ENCODE assay signal across 2 cellular contexts in genomic region chr11:74936976-74937375, GRCh38.
TF ChIP-seq lines count a peak whose summit lies in the region.

No MANE protein-coding gene starts in this region.

TF ChIP-seq in IMR-90, 13 proteins besides CTCF, POLR2A, EP300 and RAD21:
- TF ChIP-seq, protein P1, sequence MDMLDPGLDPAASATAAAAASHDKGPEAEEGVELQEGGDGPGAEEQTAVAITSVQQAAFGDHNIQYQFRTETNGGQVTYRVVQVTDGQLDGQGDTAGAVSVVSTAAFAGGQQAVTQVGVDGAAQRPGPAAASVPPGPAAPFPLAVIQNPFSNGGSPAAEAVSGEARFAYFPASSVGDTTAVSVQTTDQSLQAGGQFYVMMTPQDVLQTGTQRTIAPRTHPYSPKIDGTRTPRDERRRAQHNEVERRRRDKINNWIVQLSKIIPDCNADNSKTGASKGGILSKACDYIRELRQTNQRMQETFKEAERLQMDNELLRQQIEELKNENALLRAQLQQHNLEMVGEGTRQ (IDR thresholded peaks at IDR 0.05; ENCODE audit: low read depth, low read length), result no peak
- TF ChIP-seq MAZ (IDR thresholded peaks at IDR 0.05; ENCODE audit: borderline replicate concordance, low read depth, low read length), result no peak

TF ChIP-seq in K562, 482 proteins besides CTCF, POLR2A, EP300 and RAD21:
- TF ChIP-seq, protein P2, sequence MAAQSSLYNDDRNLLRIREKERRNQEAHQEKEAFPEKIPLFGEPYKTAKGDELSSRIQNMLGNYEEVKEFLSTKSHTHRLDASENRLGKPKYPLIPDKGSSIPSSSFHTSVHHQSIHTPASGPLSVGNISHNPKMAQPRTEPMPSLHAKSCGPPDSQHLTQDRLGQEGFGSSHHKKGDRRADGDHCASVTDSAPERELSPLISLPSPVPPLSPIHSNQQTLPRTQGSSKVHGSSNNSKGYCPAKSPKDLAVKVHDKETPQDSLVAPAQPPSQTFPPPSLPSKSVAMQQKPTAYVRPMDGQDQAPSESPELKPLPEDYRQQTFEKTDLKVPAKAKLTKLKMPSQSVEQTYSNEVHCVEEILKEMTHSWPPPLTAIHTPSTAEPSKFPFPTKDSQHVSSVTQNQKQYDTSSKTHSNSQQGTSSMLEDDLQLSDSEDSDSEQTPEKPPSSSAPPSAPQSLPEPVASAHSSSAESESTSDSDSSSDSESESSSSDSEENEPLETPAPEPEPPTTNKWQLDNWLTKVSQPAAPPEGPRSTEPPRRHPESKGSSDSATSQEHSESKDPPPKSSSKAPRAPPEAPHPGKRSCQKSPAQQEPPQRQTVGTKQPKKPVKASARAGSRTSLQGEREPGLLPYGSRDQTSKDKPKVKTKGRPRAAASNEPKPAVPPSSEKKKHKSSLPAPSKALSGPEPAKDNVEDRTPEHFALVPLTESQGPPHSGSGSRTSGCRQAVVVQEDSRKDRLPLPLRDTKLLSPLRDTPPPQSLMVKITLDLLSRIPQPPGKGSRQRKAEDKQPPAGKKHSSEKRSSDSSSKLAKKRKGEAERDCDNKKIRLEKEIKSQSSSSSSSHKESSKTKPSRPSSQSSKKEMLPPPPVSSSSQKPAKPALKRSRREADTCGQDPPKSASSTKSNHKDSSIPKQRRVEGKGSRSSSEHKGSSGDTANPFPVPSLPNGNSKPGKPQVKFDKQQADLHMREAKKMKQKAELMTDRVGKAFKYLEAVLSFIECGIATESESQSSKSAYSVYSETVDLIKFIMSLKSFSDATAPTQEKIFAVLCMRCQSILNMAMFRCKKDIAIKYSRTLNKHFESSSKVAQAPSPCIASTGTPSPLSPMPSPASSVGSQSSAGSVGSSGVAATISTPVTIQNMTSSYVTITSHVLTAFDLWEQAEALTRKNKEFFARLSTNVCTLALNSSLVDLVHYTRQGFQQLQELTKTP (IDR thresholded peaks at IDR 0.05; ENCODE audit: low read depth in 1 of 2, partially characterized antibody in 2 of 2), result no peak
- TF ChIP-seq MED1 (CRISPR knock-in tag; IDR thresholded peaks at IDR 0.05; ENCODE audit: borderline replicate concordance), result no peak
- TF ChIP-seq ZFP1 (CRISPR knock-in tag; IDR thresholded peaks at IDR 0.05), result no peak
- TF ChIP-seq CHD4 (IDR thresholded peaks at IDR 0.05; ENCODE audit: insufficient read depth, insufficient replicate concordance, low read depth, low read length, poor library complexity, severe bottlenecking), result no peak
- TF ChIP-seq MEF2D (tag; conservative IDR thresholded peaks at IDR 0.05; ENCODE audit: low read depth), result 0 out of 2 replicates have a peak, but pooled peaks have one; percentile 60
- no peak for TF ChIP-seq PCBP2 (IDR thresholded peaks at IDR 0.05; ENCODE audit: low read depth, low read length, poor library complexity, severe bottlenecking)
- TF ChIP-seq, protein P3, sequence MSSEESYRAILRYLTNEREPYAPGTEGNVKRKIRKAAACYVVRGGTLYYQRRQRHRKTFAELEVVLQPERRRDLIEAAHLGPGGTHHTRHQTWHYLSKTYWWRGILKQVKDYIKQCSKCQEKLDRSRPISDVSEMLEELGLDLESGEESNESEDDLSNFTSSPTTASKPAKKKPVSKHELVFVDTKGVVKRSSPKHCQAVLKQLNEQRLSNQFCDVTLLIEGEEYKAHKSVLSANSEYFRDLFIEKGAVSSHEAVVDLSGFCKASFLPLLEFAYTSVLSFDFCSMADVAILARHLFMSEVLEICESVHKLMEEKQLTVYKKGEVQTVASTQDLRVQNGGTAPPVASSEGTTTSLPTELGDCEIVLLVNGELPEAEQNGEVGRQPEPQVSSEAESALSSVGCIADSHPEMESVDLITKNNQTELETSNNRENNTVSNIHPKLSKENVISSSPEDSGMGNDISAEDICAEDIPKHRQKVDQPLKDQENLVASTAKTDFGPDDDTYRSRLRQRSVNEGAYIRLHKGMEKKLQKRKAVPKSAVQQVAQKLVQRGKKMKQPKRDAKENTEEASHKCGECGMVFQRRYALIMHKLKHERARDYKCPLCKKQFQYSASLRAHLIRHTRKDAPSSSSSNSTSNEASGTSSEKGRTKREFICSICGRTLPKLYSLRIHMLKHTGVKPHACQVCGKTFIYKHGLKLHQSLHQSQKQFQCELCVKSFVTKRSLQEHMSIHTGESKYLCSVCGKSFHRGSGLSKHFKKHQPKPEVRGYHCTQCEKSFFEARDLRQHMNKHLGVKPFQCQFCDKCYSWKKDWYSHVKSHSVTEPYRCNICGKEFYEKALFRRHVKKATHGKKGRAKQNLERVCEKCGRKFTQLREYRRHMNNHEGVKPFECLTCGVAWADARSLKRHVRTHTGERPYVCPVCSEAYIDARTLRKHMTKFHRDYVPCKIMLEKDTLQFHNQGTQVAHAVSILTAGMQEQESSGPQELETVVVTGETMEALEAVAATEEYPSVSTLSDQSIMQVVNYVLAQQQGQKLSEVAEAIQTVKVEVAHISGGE (CRISPR knock-in tag; IDR thresholded peaks at IDR 0.05), result no peak
- no peak for TF ChIP-seq PHF21A (IDR thresholded peaks at IDR 0.05; ENCODE audit: borderline replicate concordance, low read depth)
- TF ChIP-seq SIX5 (IDR thresholded peaks at IDR 0.05; ENCODE audit: borderline replicate concordance in 1 of 2, insufficient read depth in 1 of 2, low read depth in 1 of 2, low read length in 2 of 2), result no peak
- no peak for TF ChIP-seq ILF3 (IDR thresholded peaks at IDR 0.05; ENCODE audit: borderline replicate concordance)
- TF ChIP-seq SMAD1 (IDR thresholded peaks at IDR 0.05; ENCODE audit: low read depth, low read length, partially characterized antibody), result no peak
- TF ChIP-seq ZNF766 (CRISPR knock-in tag; conservative IDR thresholded peaks at IDR 0.05), result no peak
- peak; percentile 41; the same call in 1 of the 2 replicates for TF ChIP-seq CBFA2T3 (IDR thresholded peaks at IDR 0.05)
- TF ChIP-seq PYGO2 (tag; IDR thresholded peaks at IDR 0.05), result no peak
- no peak for TF ChIP-seq ZNF184 (CRISPR knock-in tag; IDR thresholded peaks at IDR 0.05)
- no peak for TF ChIP-seq LARP7 (IDR thresholded peaks at IDR 0.05)
- TF ChIP-seq TAL1 (IDR thresholded peaks at IDR 0.05), result peak; percentile 20; the same call in 1 of the 2 replicates
- TF ChIP-seq CREB5 (CRISPR knock-in tag; IDR thresholded peaks at IDR 0.05), result no peak
- TF ChIP-seq NR1H2 (CRISPR knock-in tag; IDR thresholded peaks at IDR 0.05), result no peak
- 0 out of 2 replicates have a peak, but pooled peaks have one; percentile 6 for TF ChIP-seq TCF3 (CRISPR knock-in tag; IDR thresholded peaks at IDR 0.05)
- no peak for TF ChIP-seq DIDO1 (tag; IDR thresholded peaks at IDR 0.05; ENCODE audit: low read depth)
- peak; percentile 29; the same call in 1 of the 2 replicates for TF ChIP-seq NFE2 (IDR thresholded peaks at IDR 0.05; ENCODE audit: low read depth)
- TF ChIP-seq MEF2A (IDR thresholded peaks at IDR 0.05; ENCODE audit: control insufficient read depth, low read depth, low read length), result peak; percentile 62; the same call in 1 of the 2 replicates
